9 cellular contexts compared by ENCODE assay signal in genomic region chr7:4738711-4739527, GRCh38. TPM values are rescaled to one million over a fixed set of nuclear protein-coding genes. Genes with fewer than 3 reads are reported as not detected.
DNase-seq lines count a peak whose midpoint lies in the region; ATAC-seq, FAIRE-seq and TF ChIP-seq lines count a peak whose summit lies in the region.
"Had no signal": no experiment of that assay in that cellular context is flagged by ENCODE, and none has a peak within 500 bp of the region (broad histone marks: within the 10 kb centered on the region; RNA-seq: fewer than 3 reads in every experiment).

No MANE protein-coding gene starts in this region.

- in situ Hi-C loops in ACHN (cut with HindIII; ENCODE audit: low pct_ligation_motif_present, low pct_unique_long_range_greater_than_20kb, low sequenced_read_pairs), result no loop called here
- in situ Hi-C loops in GM13977 (cut with MboI; ENCODE audit: low pct_unique_long_range_greater_than_20kb, low sequenced_read_pairs, unreplicated experiment), result no loop called here

- no peaks in the 10 kb centered on the region for H3K27me3 ChIP-seq in ectodermal cell (ENCODE audit: control insufficient read depth, insufficient read depth, low read length, poor library complexity, severe bottlenecking)

- H3K36me3 ChIP-seq in ectodermal cell (ENCODE audit: control insufficient read depth, insufficient read depth, low read length), result peaks cover 11% of the 10 kb centered on the region

- no peak for ATAC-seq in HG03354 (IDR thresholded peaks at IDR 0.05; ENCODE audit: poor library complexity, severe bottlenecking, unreplicated experiment)

- WGBS in ectodermal cell, 2 experiments, result 20 to 27% methylated on average over 23 of the region's 23 CpGs

- H3K4me3 ChIP-seq in ectodermal cell (ENCODE audit: insufficient read depth, low read depth, low read length), result no peak overlapping the region

- TF ChIP-seq CTCF in GM13977 (IDR thresholded peaks at IDR 0.05; ENCODE audit: extremely low read depth, insufficient read depth, missing control alignments), result no peak

- no peaks in the 10 kb centered on the region for H3K9me3 ChIP-seq in ectodermal cell (ENCODE audit: control insufficient read depth, low read length)

- H3K27ac ChIP-seq in ectodermal cell (ENCODE audit: insufficient read depth, low read depth, low read length, poor library complexity, severe bottlenecking), result peak overlapping the region; percentile 80

- DNase-seq in ACHN (peak; percentile 91), HCEC 1CT (peak; percentile 93), T1000 (lab: John Stamatoyannopoulos, UW) (peak; percentile 42), midbrain (lab: John Stamatoyannopoulos, UW) (peak; percentile 28), urothelium cell line (ENCODE audit: low spot score) (peak; percentile 83), GM13977 (ENCODE audit: low spot score) (no peak)

- H3K4me1 ChIP-seq in ectodermal cell (ENCODE audit: control insufficient read depth, insufficient read depth, low read length), result peaks cover 18% of the 10 kb centered on the region

- peak; percentile 94 for FAIRE-seq in urothelium cell line (lab: Jason Lieb, UNC)
- FAIRE-seq: islet of Langerhans had no signal

RNA-seq across cellular contexts. Expression of gene AP5Z1, which starts 36.5 kb away (rescaled TPM):
- 19.4 TPM for polyA plus RNA-seq in ectodermal cell (2013, experiment 1 of 4)
- polyA plus RNA-seq in ectodermal cell (2013, experiment 2 of 4), result 23.4 TPM
- 14.8 TPM for polyA plus RNA-seq in ectodermal cell (2013, experiment 3 of 4)
- 16.5 TPM for polyA plus RNA-seq in ectodermal cell (2013, experiment 4 of 4)

RNA-seq across cellular contexts. Expression of gene FOXK1, which starts 56.8 kb away (rescaled TPM):
- polyA plus RNA-seq in ectodermal cell (2013, experiment 1 of 4), result 15.4 TPM
- polyA plus RNA-seq in ectodermal cell (2013, experiment 2 of 4), result 18.3 TPM
- polyA plus RNA-seq in ectodermal cell (2013, experiment 3 of 4), result 10.4 TPM
- 10.8 TPM for polyA plus RNA-seq in ectodermal cell (2013, experiment 4 of 4)
